8 cellular contexts compared by ENCODE assay signal in the genomic region with DNA sequence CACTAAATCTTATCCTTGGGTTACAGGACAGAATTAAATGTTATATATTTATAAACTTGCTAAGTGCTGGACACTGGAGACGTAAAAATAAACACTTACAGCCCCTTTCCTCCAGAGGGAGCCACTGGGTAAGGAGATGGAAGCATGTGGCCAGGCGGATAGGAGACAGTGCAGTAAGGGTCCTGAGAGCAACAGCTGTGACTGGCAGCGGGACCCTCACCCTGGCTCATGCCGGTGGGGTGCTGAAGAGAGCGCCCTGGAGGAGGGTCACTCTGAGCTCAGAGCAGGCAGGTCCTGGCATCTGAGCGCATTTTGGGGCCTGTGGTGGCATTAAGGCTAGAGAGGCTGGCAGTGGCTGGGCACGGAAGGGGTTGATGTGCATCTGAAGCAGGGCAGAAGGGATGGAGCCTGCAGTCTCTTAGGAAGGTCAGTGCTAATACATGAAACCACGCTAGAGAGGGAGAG. TPM values are rescaled to one million over a fixed set of nuclear protein-coding genes. Genes with fewer than 3 reads are reported as not detected.
A peak's percentile ranks its signal among the peaks of the same experiment; 100 is the strongest.
DNase-seq lines count a peak whose midpoint lies in the region; ATAC-seq and TF ChIP-seq lines count a peak whose summit lies in the region.

No MANE protein-coding gene starts in this region.

- no peaks in the 10 kb centered on the region for H3K79me2 ChIP-seq in hepatocyte

- TF ChIP-seq POLR2A in tibial nerve (IDR thresholded peaks at IDR 0.05) (no peak), vagina (IDR thresholded peaks at IDR 0.05) (no peak)

- H3K27ac Mint-ChIP-seq in activated naive CD4-positive, alpha-beta T cell treated with anti-CD3 and anti-CD28 coated beads, Interleukin-2, amount 10 ng/mL, durations not matched to agents 7 days and 5 days, result no peak overlapping the region
- H3K27ac Mint-ChIP-seq in activated T-helper 17 cell treated with anti-CD3 and anti-CD28 coated beads, Interleukin-2, amount 50 U/mL, for 72 hours, result no peak overlapping the region

- DNase-seq in activated naive CD4-positive, alpha-beta T cell treated with anti-CD3 and anti-CD28 coated beads, Interleukin-2, amount 10 ng/mL, durations not matched to agents 7 days and 5 days, result peak; percentile 43
- DNase-seq in activated naive CD4-positive, alpha-beta T cell treated with anti-CD3 and anti-CD28 coated beads, Interleukin-2, amount 50 U/mL, for 16 hours, result no peak
- DNase-seq in NAMALWA (ENCODE audit: low spot score) (peak; percentile 83), hepatocyte (ENCODE audit: low spot score) (peak; percentile 55), tibial nerve (ENCODE audit: low spot score in 2 of 2) (no peak), vagina (ENCODE audit: extremely low spot score in 2 of 2) (no peak)

- H2AFZ ChIP-seq in hepatocyte, result no peak overlapping the region

- H3K9me3 Mint-ChIP-seq in activated naive CD4-positive, alpha-beta T cell treated with anti-CD3 and anti-CD28 coated beads, Interleukin-2, amount 10 ng/mL, durations not matched to agents 7 days and 5 days, result no peaks in the 10 kb centered on the region
- no peaks in the 10 kb centered on the region for H3K9me3 Mint-ChIP-seq in activated T-helper 17 cell treated with anti-CD3 and anti-CD28 coated beads, Interleukin-2, amount 50 U/mL, for 72 hours

- H3K9me2 ChIP-seq in hepatocyte (replicated peaks; ENCODE audit: insufficient read depth), result no peaks in the 10 kb centered on the region

- H4K20me1 ChIP-seq in hepatocyte (ENCODE audit: insufficient read depth, poor library complexity, severe bottlenecking), result peaks cover 37% of the 10 kb centered on the region

- ATAC-seq in activated T-helper 17 cell treated with anti-CD3 and anti-CD28 coated beads, Interleukin-2, amount 50 U/mL, for 72 hours (replicated peaks), result peak; percentile 29
- no peak for ATAC-seq in GM18870 (IDR thresholded peaks at IDR 0.05; ENCODE audit: unreplicated experiment)

- TF ChIP-seq CTCF in hepatocyte (IDR thresholded peaks at IDR 0.05; ENCODE audit: poor library complexity), result peak; percentile 47
- peak; percentile 22 to 37 (median 32) for TF ChIP-seq CTCF in tibial nerve (IDR thresholded peaks at IDR 0.05)
- TF ChIP-seq CTCF in vagina (IDR thresholded peaks at IDR 0.05), result no peak

- no peak for TF ChIP-seq EP300 in tibial nerve (IDR thresholded peaks at IDR 0.05)

- no peaks in the 10 kb centered on the region for H3K27me3 Mint-ChIP-seq in activated naive CD4-positive, alpha-beta T cell treated with anti-CD3 and anti-CD28 coated beads, Interleukin-2, amount 10 ng/mL, durations not matched to agents 7 days and 5 days
- no peaks in the 10 kb centered on the region for H3K27me3 Mint-ChIP-seq in activated T-helper 17 cell treated with anti-CD3 and anti-CD28 coated beads, Interleukin-2, amount 50 U/mL, for 72 hours

- no peaks in the 10 kb centered on the region for H3K9me3 ChIP-seq in hepatocyte (ENCODE audit: low read depth)
- no peaks in the 10 kb centered on the region for H3K9me3 ChIP-seq in tibial nerve
- H3K9me3 ChIP-seq in vagina, result no peaks in the 10 kb centered on the region

- CTCF ChIA-PET in activated naive CD4-positive, alpha-beta T cell treated with anti-CD3 and anti-CD28 coated beads, Interleukin-2, amount 10 ng/mL, durations not matched to agents 7 days and 5 days (lab: Charles Lee), result interaction anchor here (0.6 to 3.6 kb wide), 8 partner anchors 9 to 65 kb away, joined by 3 to 17 read pairs (median 4); no protein-coding TSS in a partner anchor

- H3K27ac ChIP-seq in hepatocyte, result no peak overlapping the region
- no peak overlapping the region for H3K27ac ChIP-seq in tibial nerve
- no peak overlapping the region for H3K27ac ChIP-seq in vagina

- H3K36me3 ChIP-seq in hepatocyte (replicated peaks; ENCODE audit: insufficient read depth, low read depth), result no peaks in the 10 kb centered on the region
- H3K36me3 ChIP-seq in tibial nerve, result peaks cover 9 to 100% (median 56%) of the 10 kb centered on the region in 3 donors
- peaks cover 0 to 78% of the 10 kb centered on the region in 2 donors for H3K36me3 ChIP-seq in vagina

- no peaks in the 10 kb centered on the region for H3K4me1 Mint-ChIP-seq in activated naive CD4-positive, alpha-beta T cell treated with anti-CD3 and anti-CD28 coated beads, Interleukin-2, amount 10 ng/mL, durations not matched to agents 7 days and 5 days
- no peaks in the 10 kb centered on the region for H3K4me1 Mint-ChIP-seq in activated T-helper 17 cell treated with anti-CD3 and anti-CD28 coated beads, Interleukin-2, amount 50 U/mL, for 72 hours

- no peaks in the 10 kb centered on the region for H3K4me1 ChIP-seq in hepatocyte (ENCODE audit: insufficient read depth)
- H3K4me1 ChIP-seq in tibial nerve, result peaks cover 0 to 3% (median 0%) of the 10 kb centered on the region in 4 donors
- no peaks in the 10 kb centered on the region for H3K4me1 ChIP-seq in vagina

- H3K27me3 ChIP-seq in hepatocyte, result no peaks in the 10 kb centered on the region
- H3K27me3 ChIP-seq in tibial nerve, result no peaks in the 10 kb centered on the region
- H3K27me3 ChIP-seq in vagina, result no peaks in the 10 kb centered on the region

- intact Hi-C loops in vagina (cut with DNase I), result no loop called here

- no peak overlapping the region for H3K4me3 Mint-ChIP-seq in activated naive CD4-positive, alpha-beta T cell treated with anti-CD3 and anti-CD28 coated beads, Interleukin-2, amount 10 ng/mL, durations not matched to agents 7 days and 5 days
- no peak overlapping the region for H3K4me3 Mint-ChIP-seq in activated T-helper 17 cell treated with anti-CD3 and anti-CD28 coated beads, Interleukin-2, amount 50 U/mL, for 72 hours

- no peak overlapping the region for H3K4me3 ChIP-seq in hepatocyte
- no peak overlapping the region for H3K4me3 ChIP-seq in tibial nerve
- H3K4me3 ChIP-seq in vagina, result no peak overlapping the region

- 88% methylated on average over 8 of the region's 8 CpGs for WGBS in hepatocyte (ENCODE audit: low lambda C conversion rate, missing lambda C conversion rate)
- 74 to 78% methylated on average over 8 of the region's 8 CpGs for WGBS in tibial nerve, 2 donors

- peaks cover 59% of the 10 kb centered on the region for H3K36me3 Mint-ChIP-seq in activated naive CD4-positive, alpha-beta T cell treated with anti-CD3 and anti-CD28 coated beads, Interleukin-2, amount 10 ng/mL, durations not matched to agents 7 days and 5 days
- H3K36me3 Mint-ChIP-seq in activated T-helper 17 cell treated with anti-CD3 and anti-CD28 coated beads, Interleukin-2, amount 50 U/mL, for 72 hours (ENCODE audit: low read depth), result peaks cover 78% of the 10 kb centered on the region

- H3K4me2 ChIP-seq in hepatocyte, result no peak overlapping the region

RNA-seq across cellular contexts. Expression of a gene that starts 16.0 kb away (rescaled TPM):
- total RNA-seq in activated T-helper 17 cell treated with anti-CD3 and anti-CD28 coated beads, Interleukin-2, amount 50 U/mL, for 72 hours, result 100 to 1,000 TPM; 134 to 189 TPM
- total RNA-seq in hepatocyte (268 and 293 TPM in 2 replicates), tibial nerve (100 to 1,000 TPM in 3 of 4 donors, 10 to 100 TPM in 1; 93.3 to 155 (median 108) TPM), vagina (92.8 TPM)
- polyA plus RNA-seq in hepatocyte, result 251 and 299 TPM in 2 replicates

RNA-seq across cellular contexts. Expression of a gene that starts 55.4 kb away (rescaled TPM):
- total RNA-seq in activated T-helper 17 cell treated with anti-CD3 and anti-CD28 coated beads, Interleukin-2, amount 50 U/mL, for 72 hours, result 10 to 100 TPM; 37.6 to 95.2 TPM
- total RNA-seq in hepatocyte (29.7 and 29.9 TPM in 2 replicates), tibial nerve (10 to 100 TPM; 29.7 to 41.7 (median 34.1) TPM), vagina (26.0 TPM)
- 33.5 and 37.2 TPM in 2 replicates for polyA plus RNA-seq in hepatocyte

Comparison
In these comparisons a context has a peak if more than half of its experiments do, and no peak if none do; other contexts are left out.
1. DNase-seq: peak in activated naive CD4-positive, alpha-beta T cell treated with anti-CD3 and anti-CD28 coated beads, Interleukin-2, amount 10 ng/mL, durations not matched to agents 7 days and 5 days (single experiment), NAMALWA (single experiment) and hepatocyte (single experiment); none in activated naive CD4-positive, alpha-beta T cell treated with anti-CD3 and anti-CD28 coated beads, Interleukin-2, amount 50 U/mL, for 16 hours (single experiment), tibial nerve (0 of 2) and vagina (0 of 2).
2. CTCF ChIP-seq: peak in hepatocyte (single experiment) and tibial nerve (5 of 5); none in vagina (0 of 3).